In genomic region chr9:33229359-33230120, GRCh38 we compare ENCODE assay signal across 10 cellular contexts. TPM values are rescaled to one million over a fixed set of nuclear protein-coding genes. Genes with fewer than 3 reads are reported as not detected.
DNase-seq lines count a peak whose midpoint lies in the region; ATAC-seq, FAIRE-seq and TF ChIP-seq lines count a peak whose summit lies in the region.
"Had no signal": no experiment of that assay in that cellular context is flagged by ENCODE, and none has a peak within 500 bp of the region (broad histone marks: within the 10 kb centered on the region; RNA-seq: fewer than 3 reads in every experiment).

No MANE protein-coding gene starts in this region.

- H3K4me3 Mint-ChIP-seq in endodermal cell = no peak overlapping the region
- H3K4me3 Mint-ChIP-seq in natural killer cell = no peak overlapping the region
- H3K4me3 Mint-ChIP-seq: neural crest cell had no signal

- ATAC-seq in aorta (ENCODE audit: low FRiP score) (no peak), natural killer cell (no peak)

- peak; percentile 67 for TF ChIP-seq CTCF in endodermal cell (conservative IDR thresholded peaks at IDR 0.05)
- no peak for TF ChIP-seq CTCF in natural killer cell (IDR thresholded peaks at IDR 0.05)

- H3K27me3 ChIP-seq in endodermal cell (ENCODE audit: control insufficient read depth, insufficient read depth, low read length, poor library complexity, severe bottlenecking) (peaks cover 24% of the 10 kb centered on the region), small intestine (ENCODE audit: control insufficient read depth in 2 of 2, insufficient read depth in 2 of 2, low read length in 2 of 2) (no peaks in the 10 kb centered on the region), aorta (ENCODE audit: control insufficient read depth in 1 of 2, insufficient read depth in 2 of 2, low read length in 1 of 2) (no peaks in the 10 kb centered on the region)
- H3K27me3 ChIP-seq: SJSA1 had no signal

- H3K27me3 Mint-ChIP-seq in endodermal cell (ENCODE audit: insufficient read depth) = peaks cover 16% of the 10 kb centered on the region
- H3K27me3 Mint-ChIP-seq in natural killer cell (ENCODE audit: low read depth in 2 of 2) = peaks cover 4 to 6% of the 10 kb centered on the region in 2 donors

- H3K36me3 ChIP-seq in endodermal cell (ENCODE audit: control insufficient read depth, insufficient read depth, low read length) = no peaks in the 10 kb centered on the region
- no peaks in the 10 kb centered on the region for H3K36me3 ChIP-seq in small intestine (ENCODE audit: control insufficient read depth in 2 of 2, insufficient read depth in 2 of 2, low read length in 2 of 2)
- no peaks in the 10 kb centered on the region for H3K36me3 ChIP-seq in aorta (ENCODE audit: control insufficient read depth in 1 of 2, insufficient read depth in 2 of 2, low read length in 1 of 2)
- H3K36me3 ChIP-seq: SJSA1 had no signal

- no peaks in the 10 kb centered on the region for H3K36me3 Mint-ChIP-seq in endodermal cell (ENCODE audit: low read depth)
- no peaks in the 10 kb centered on the region for H3K36me3 Mint-ChIP-seq in natural killer cell

- no peaks in the 10 kb centered on the region for H3K9me3 ChIP-seq in endodermal cell (ENCODE audit: control insufficient read depth, low read length)
- H3K9me3 ChIP-seq in small intestine (ENCODE audit: control insufficient read depth, low read depth) = no peaks in the 10 kb centered on the region
- no peaks in the 10 kb centered on the region for H3K9me3 ChIP-seq in aorta (ENCODE audit: control insufficient read depth, low read length)
- H3K9me3 ChIP-seq: SJSA1 had no signal

- no peak overlapping the region for H3K27ac Mint-ChIP-seq in endodermal cell
- H3K27ac Mint-ChIP-seq in natural killer cell = no peak overlapping the region

- DNase-seq in HK-2 (ENCODE audit: unreplicated experiment) (peak; percentile 10), NCI-H2196 treated with DMSO at 0.1 percent for 48 hours (lab: John Stamatoyannopoulos, UW; ENCODE audit: unreplicated experiment) (peak; percentile 90), endodermal cell (peak; percentile 72), small intestine (peak; percentile 99), aorta (no peak), superior temporal gyrus (ENCODE audit: extremely low spot score) (no peak), natural killer cell (no peak)
- DNase-seq: stimulated activated CD8-positive, alpha-beta memory T cell treated with anti-CD3 and anti-CD28 coated beads, Interleukin-4, amount 100 ng/mL, for 48 hours had no signal

- H3K4me3 ChIP-seq in endodermal cell (ENCODE audit: low read length) (no peak overlapping the region), small intestine (ENCODE audit: low read depth in 1 of 2, low read length in 2 of 2) (no peak overlapping the region), aorta (ENCODE audit: low read length in 2 of 2) (no peak overlapping the region)
- H3K4me3 ChIP-seq: SJSA1 had no signal

- no peak for FAIRE-seq in small intestine (lab: Jason Lieb, UNC)

- intact Hi-C loops in aorta (cut with DNase I) (no loop called here), natural killer cell (cut with micrococcal nuclease) (loop anchor here (5.0 kb wide), 1 partner anchor 47 kb away; no protein-coding TSS in a partner anchor)

- H3K9me3 Mint-ChIP-seq in endodermal cell (no peaks in the 10 kb centered on the region), natural killer cell (no peaks in the 10 kb centered on the region)
- H3K9me3 Mint-ChIP-seq: neural crest cell had no signal

- H3K4me1 ChIP-seq in endodermal cell (ENCODE audit: control insufficient read depth, insufficient read depth, low read length) = no peaks in the 10 kb centered on the region
- peaks cover 2 to 7% of the 10 kb centered on the region in 2 donors for H3K4me1 ChIP-seq in small intestine (ENCODE audit: control insufficient read depth in 2 of 2, insufficient read depth in 1 of 2, low read depth in 1 of 2, low read length in 1 of 2)
- no peaks in the 10 kb centered on the region for H3K4me1 ChIP-seq in aorta (ENCODE audit: control insufficient read depth in 1 of 2, insufficient read depth in 2 of 2, low read length in 2 of 2)

- 80 to 92% methylated on average over 4 to 8 of the region's 9 CpGs for WGBS in endodermal cell (ENCODE audit: insufficient coverage in 1 of 2, insufficient read length in 1 of 2), 2 experiments
- 22 to 64% (median 46%) methylated on average over 9 of the region's 9 CpGs for WGBS in small intestine, 3 donors
- 84% methylated on average over 9 of the region's 9 CpGs for WGBS in aorta, 2 donors

- no peak overlapping the region for H3K9ac ChIP-seq in endodermal cell (ENCODE audit: extremely low read depth, low read length, poor library complexity, severe bottlenecking)

- peaks cover 6% of the 10 kb centered on the region for H3K4me1 Mint-ChIP-seq in endodermal cell
- H3K4me1 Mint-ChIP-seq in natural killer cell = peaks cover 9 to 10% of the 10 kb centered on the region in 2 donors

- H3K27ac ChIP-seq in endodermal cell (ENCODE audit: low read depth, low read length) = no peak overlapping the region
- peak overlapping the region; percentile 29 to 45 for H3K27ac ChIP-seq in small intestine (ENCODE audit: low read depth in 1 of 2, low read length in 1 of 2)
- H3K27ac ChIP-seq in aorta (ENCODE audit: low read depth in 1 of 2, low read length in 2 of 2) = no peak overlapping the region
- H3K27ac ChIP-seq: SJSA1 had no signal

RNA-seq across cellular contexts. Expression of gene SPINK4, which starts 10.4 kb away (rescaled TPM):
- total RNA-seq in endodermal cell = 1 to 10 TPM; 1.3 to 1.4 TPM
- not detected for polyA plus RNA-seq in endodermal cell (2013, experiment 1 of 2)
- not detected for polyA plus RNA-seq in endodermal cell (2013, experiment 2 of 2)
- polyA plus RNA-seq in small intestine = 1,000 to 10,000 TPM in 2 of 3 donors, 100 to 1,000 TPM in 1; 659 to 2,061 (median 1,209) TPM
- total RNA-seq in aorta = not detected
- 100 to 1,000 TPM in 1 of 2 donors, not detected in 1; 129 TPM for polyA plus RNA-seq in aorta
- total RNA-seq in natural killer cell = not detected
- total RNA-seq: neural crest cell, SJSA1 had no signal

RNA-seq across cellular contexts. Expression of gene BAG1, which starts 35.0 kb away (rescaled TPM):
- 10 to 100 TPM; 38.7 to 39.9 TPM for total RNA-seq in endodermal cell
- 41.7 TPM for polyA plus RNA-seq in endodermal cell (2013, experiment 1 of 2)
- polyA plus RNA-seq in endodermal cell (2013, experiment 2 of 2) = 38.9 TPM
- polyA plus RNA-seq in small intestine = 100 to 1,000 TPM; 104 to 194 (median 160) TPM
- 10 to 100 TPM; 60.4 to 82.0 TPM for total RNA-seq in aorta
- 100 to 1,000 TPM; 104 to 190 TPM for polyA plus RNA-seq in aorta
- total RNA-seq in natural killer cell = 100 to 1,000 TPM in 1 of 3 donors, 10 to 100 TPM in 2; 83.4 to 102 (median 93.4) TPM

RNA-seq across cellular contexts. Expression of gene CHMP5, which starts 35.3 kb away (rescaled TPM):
- 10 to 100 TPM; 62.9 to 80.2 TPM for total RNA-seq in endodermal cell
- polyA plus RNA-seq in endodermal cell (2013, experiment 1 of 2) = 74.3 TPM
- polyA plus RNA-seq in endodermal cell (2013, experiment 2 of 2) = 78.1 TPM
- 100 to 1,000 TPM in 2 of 3 donors, 10 to 100 TPM in 1; 78.1 to 212 (median 185) TPM for polyA plus RNA-seq in small intestine
- 10 to 100 TPM; 53.1 to 59.0 TPM for total RNA-seq in aorta
- polyA plus RNA-seq in aorta = 100 to 1,000 TPM in 1 of 2 donors, 10 to 100 TPM in 1; 71.1 to 141 TPM
- 10 to 100 TPM; 21.3 to 24.5 (median 24.0) TPM for total RNA-seq in natural killer cell

Comparison
In these comparisons a context has a peak if more than half of its experiments do, and no peak if none do; other contexts are left out.
1. DNase-seq: peak in HK-2 (single experiment), NCI-H2196 treated with DMSO at 0.1 percent for 48 hours (single experiment), endodermal cell (single experiment) and small intestine (single experiment); none in aorta (0 of 2), superior temporal gyrus (single experiment) and natural killer cell (single experiment).
2. H3K27ac ChIP-seq: peak in small intestine (2 of 2); none in endodermal cell (single experiment) and aorta (0 of 2).